35 cellular contexts compared by ENCODE assay signal in genomic region chr4:10599574-10599973, GRCh38.
DNase-seq lines count a peak whose midpoint lies in the region; ATAC-seq lines count a peak whose summit lies in the region.
"Had no signal": no experiment of that assay in that cellular context is flagged by ENCODE, and none has a peak within 500 bp of the region (broad histone marks: within the 10 kb centered on the region; RNA-seq: fewer than 3 reads in every experiment).

No MANE protein-coding gene starts in this region.

- no peaks in the 10 kb centered on the region for H3K9me3 Mint-ChIP-seq in activated CD4-positive, alpha-beta memory T cell treated with anti-CD3 and anti-CD28 coated beads, Interleukin-2, amount 10 ng/mL, durations not matched to agents 7 days and 5 days
- H3K9me3 Mint-ChIP-seq in activated CD4-positive, alpha-beta T cell treated with anti-CD3 and anti-CD28 coated beads, Interleukin-2, amount 10 ng/mL, durations not matched to agents 24 days and 14 days, result no peaks in the 10 kb centered on the region
- H3K9me3 Mint-ChIP-seq: activated naive CD4-positive, alpha-beta T cell treated with anti-CD3 and anti-CD28 coated beads for 36 hours; effector memory CD8-positive, alpha-beta T cell had no signal

- H3K9ac ChIP-seq in mesendoderm (ENCODE audit: low read length), result no peak overlapping the region
- H3K9ac ChIP-seq: BLaER1 had no signal

- H3K4ac ChIP-seq in mesendoderm (ENCODE audit: low read depth, low read length), result no peak overlapping the region

- no peak overlapping the region for H2BK5ac ChIP-seq in mesendoderm (ENCODE audit: low read length)

- no peaks in the 10 kb centered on the region for H3K79me1 ChIP-seq in mesendoderm (ENCODE audit: low read length)

- H3K23ac ChIP-seq in mesendoderm (ENCODE audit: low read length), result no peak overlapping the region

- no peaks in the 10 kb centered on the region for H3K36me3 ChIP-seq in mesendoderm (ENCODE audit: control insufficient read depth, insufficient read depth, low read length)
- H3K36me3 ChIP-seq: BLaER1, breast epithelium, colonic mucosa, heart left ventricle, ovary, Peyer's patch, upper lobe of right lung, WERI-Rb-1 had no signal

- no peaks in the 10 kb centered on the region for H3K36me3 Mint-ChIP-seq in activated CD4-positive, alpha-beta memory T cell treated with anti-CD3 and anti-CD28 coated beads, Interleukin-2, amount 10 ng/mL, durations not matched to agents 7 days and 5 days (ENCODE audit: low read depth)
- no peaks in the 10 kb centered on the region for H3K36me3 Mint-ChIP-seq in activated CD4-positive, alpha-beta T cell treated with anti-CD3 and anti-CD28 coated beads, Interleukin-2, amount 10 ng/mL, durations not matched to agents 24 days and 14 days (ENCODE audit: low read depth)
- H3K36me3 Mint-ChIP-seq: activated CD8-positive, alpha-beta memory T cell treated with anti-CD3 and anti-CD28 coated beads, Interleukin-2, amount 10 ng/mL, durations not matched to agents 7 days and 5 days had no signal

- no peak overlapping the region for H3K27ac Mint-ChIP-seq in activated CD4-positive, alpha-beta memory T cell treated with anti-CD3 and anti-CD28 coated beads, Interleukin-2, amount 10 ng/mL, durations not matched to agents 7 days and 5 days
- no peak overlapping the region for H3K27ac Mint-ChIP-seq in activated CD4-positive, alpha-beta T cell treated with anti-CD3 and anti-CD28 coated beads, Interleukin-2, amount 10 ng/mL, durations not matched to agents 24 days and 14 days
- H3K27ac Mint-ChIP-seq: activated CD8-positive, alpha-beta memory T cell treated with anti-CD3 and anti-CD28 coated beads, Interleukin-2, amount 10 ng/mL, durations not matched to agents 7 days and 5 days; activated naive CD4-positive, alpha-beta T cell treated with anti-CD3 and anti-CD28 coated beads for 36 hours; effector memory CD8-positive, alpha-beta T cell had no signal

- H3K79me2 ChIP-seq in mesendoderm (ENCODE audit: control insufficient read depth, insufficient read depth, low read length), result no peaks in the 10 kb centered on the region

- peak; percentile 51 for DNase-seq in amniotic epithelial cell (ENCODE audit: low read depth)
- DNase-seq in mesendoderm, result peak; percentile 85
- DNase-seq in activated CD4-positive, alpha-beta memory T cell treated with anti-CD3 and anti-CD28 coated beads, Interleukin-2, amount 10 ng/mL, durations not matched to agents 7 days and 5 days, result no peak
- DNase-seq in activated CD4-positive, alpha-beta T cell treated with anti-CD3 and anti-CD28 coated beads, Interleukin-2, amount 10 ng/mL, durations not matched to agents 24 days and 14 days, result no peak
- no peak for DNase-seq in activated CD4-positive, alpha-beta T cell treated with anti-CD3 and anti-CD28 coated beads for 4 hours
- DNase-seq: ACHN; activated CD4-positive, alpha-beta T cell treated with anti-CD3 and anti-CD28 coated beads, Interleukin-2, amount 50 U/mL, for 1 hour; activated CD8-positive, alpha-beta memory T cell treated with anti-CD3 and anti-CD28 coated beads, Interleukin-2, amount 10 ng/mL, durations not matched to agents 7 days and 5 days; activated naive CD4-positive, alpha-beta T cell treated with anti-CD3 and anti-CD28 coated beads for 36 hours; amniotic stem cell; Caco-2; colonic mucosa; effector memory CD8-positive, alpha-beta T cell; foreskin fibroblast; GF-D8; heart left ventricle; NCI-H1092 treated with DMSO at 0.1 percent for 48 hours; NCI-H187 treated with DMSO at 0.1 percent for 48 hours; NCI-H2171 treated with DMSO at 0.1 percent for 48 hours; NCI-H526 treated with DMSO at 0.1 percent for 48 hours; ovary; Peyer's patch; SIG-M5; stimulated activated CD4-positive, alpha-beta T cell treated with anti-CD3 and anti-CD28 coated beads, Interleukin-2, amount 100 ng/mL, for 24 hours; substantia nigra; T1000; upper lobe of right lung; WERI-Rb-1 had no signal

- ATAC-seq in GM18520 (IDR thresholded peaks at IDR 0.05; ENCODE audit: unreplicated experiment) (peak; percentile 70), HG02870 (IDR thresholded peaks at IDR 0.05; ENCODE audit: unreplicated experiment) (peak; percentile 50), GM19328 (IDR thresholded peaks at IDR 0.05; ENCODE audit: unreplicated experiment) (no peak)
- ATAC-seq: activated CD8-positive, alpha-beta memory T cell treated with anti-CD3 and anti-CD28 coated beads, Interleukin-2, amount 10 ng/mL, durations not matched to agents 7 days and 5 days; effector memory CD8-positive, alpha-beta T cell; esophagus mucosa; heart left ventricle; upper lobe of right lung had no signal

- H3K4me2 ChIP-seq in mesendoderm (ENCODE audit: low read length), result no peak overlapping the region
- H3K4me2 ChIP-seq: BLaER1 had no signal

- no peak overlapping the region for H3K56ac ChIP-seq in mesendoderm (ENCODE audit: low read length)

- H2BK120ac ChIP-seq in mesendoderm (ENCODE audit: low read depth, low read length), result no peak overlapping the region

- CTCF ChIA-PET in activated CD4-positive, alpha-beta memory T cell treated with anti-CD3 and anti-CD28 coated beads, Interleukin-2, amount 10 ng/mL, durations not matched to agents 7 days and 5 days (lab: Charles Lee), result no interaction called here

- H2AK5ac ChIP-seq in mesendoderm (ENCODE audit: low read length), result no peak overlapping the region

- WGBS in mesendoderm (ENCODE audit: extremely low coverage, insufficient coverage, low lambda C conversion rate), result no CpG with 5 or more reads among the region's 4 CpGs

- no peak overlapping the region for H3K27ac ChIP-seq in mesendoderm (ENCODE audit: low read depth, low read length)
- H3K27ac ChIP-seq: BLaER1, breast epithelium, colonic mucosa, heart left ventricle, ovary, Peyer's patch, upper lobe of right lung, WERI-Rb-1 had no signal

- no peak overlapping the region for H4K8ac ChIP-seq in mesendoderm (ENCODE audit: low read depth, low read length)

- H3K27me3 Mint-ChIP-seq in activated CD4-positive, alpha-beta memory T cell treated with anti-CD3 and anti-CD28 coated beads, Interleukin-2, amount 10 ng/mL, durations not matched to agents 7 days and 5 days, result peaks cover 5% of the 10 kb centered on the region
- no peaks in the 10 kb centered on the region for H3K27me3 Mint-ChIP-seq in activated CD4-positive, alpha-beta T cell treated with anti-CD3 and anti-CD28 coated beads, Interleukin-2, amount 10 ng/mL, durations not matched to agents 24 days and 14 days

- no peaks in the 10 kb centered on the region for H3K4me1 ChIP-seq in mesendoderm (ENCODE audit: control insufficient read depth, low read depth, low read length)
- H3K4me1 ChIP-seq: BLaER1, breast epithelium, Caco-2, colonic mucosa, heart left ventricle, Peyer's patch, upper lobe of right lung had no signal

- H3K18ac ChIP-seq in mesendoderm (ENCODE audit: low read length), result no peak overlapping the region

- no peaks in the 10 kb centered on the region for H3K4me1 Mint-ChIP-seq in activated CD4-positive, alpha-beta memory T cell treated with anti-CD3 and anti-CD28 coated beads, Interleukin-2, amount 10 ng/mL, durations not matched to agents 7 days and 5 days
- H3K4me1 Mint-ChIP-seq in activated CD4-positive, alpha-beta T cell treated with anti-CD3 and anti-CD28 coated beads, Interleukin-2, amount 10 ng/mL, durations not matched to agents 24 days and 14 days, result no peaks in the 10 kb centered on the region
- H3K4me1 Mint-ChIP-seq: activated CD8-positive, alpha-beta memory T cell treated with anti-CD3 and anti-CD28 coated beads, Interleukin-2, amount 10 ng/mL, durations not matched to agents 7 days and 5 days had no signal

- intact Hi-C loops in activated CD4-positive, alpha-beta T cell treated with anti-CD3 and anti-CD28 coated beads, Interleukin-2, amount 10 ng/mL, durations not matched to agents 24 days and 14 days (cut with micrococcal nuclease), result no loop called here

- no peak overlapping the region for H3K4me3 Mint-ChIP-seq in activated CD4-positive, alpha-beta memory T cell treated with anti-CD3 and anti-CD28 coated beads, Interleukin-2, amount 10 ng/mL, durations not matched to agents 7 days and 5 days
- no peak overlapping the region for H3K4me3 Mint-ChIP-seq in activated CD4-positive, alpha-beta T cell treated with anti-CD3 and anti-CD28 coated beads, Interleukin-2, amount 10 ng/mL, durations not matched to agents 24 days and 14 days
- H3K4me3 Mint-ChIP-seq: activated CD8-positive, alpha-beta memory T cell treated with anti-CD3 and anti-CD28 coated beads, Interleukin-2, amount 10 ng/mL, durations not matched to agents 7 days and 5 days; activated naive CD4-positive, alpha-beta T cell treated with anti-CD3 and anti-CD28 coated beads for 36 hours; effector memory CD8-positive, alpha-beta T cell had no signal

- no peak overlapping the region for H3K4me3 ChIP-seq in mesendoderm (ENCODE audit: low read length)
- H3K4me3 ChIP-seq: BLaER1, breast epithelium, colonic mucosa, heart left ventricle, lung, ovary, Peyer's patch, upper lobe of right lung had no signal

- POLR2A ChIA-PET in activated CD4-positive, alpha-beta memory T cell treated with anti-CD3 and anti-CD28 coated beads, Interleukin-2, amount 10 ng/mL, durations not matched to agents 7 days and 5 days (lab: Charles Lee), result no interaction called here

- no peak overlapping the region for H2BK15ac ChIP-seq in mesendoderm (replicated peaks; ENCODE audit: low read depth)

- no peaks in the 10 kb centered on the region for H3K27me3 ChIP-seq in mesendoderm (ENCODE audit: insufficient read depth, low read length, poor library complexity)
- H3K27me3 ChIP-seq: BLaER1, breast epithelium, colonic mucosa, heart left ventricle, ovary, Peyer's patch, upper lobe of right lung had no signal

- H4K5ac ChIP-seq in mesendoderm (ENCODE audit: low read length), result no peak overlapping the region

Comparison
In these comparisons a context has a peak if more than half of its experiments do, and no peak if none do; other contexts are left out.
1. DNase-seq: peak in amniotic epithelial cell (single experiment) and mesendoderm (single experiment); none in activated CD4-positive, alpha-beta memory T cell treated with anti-CD3 and anti-CD28 coated beads, Interleukin-2, amount 10 ng/mL, durations not matched to agents 7 days and 5 days (single experiment), activated CD4-positive, alpha-beta T cell treated with anti-CD3 and anti-CD28 coated beads, Interleukin-2, amount 10 ng/mL, durations not matched to agents 24 days and 14 days (single experiment) and activated CD4-positive, alpha-beta T cell treated with anti-CD3 and anti-CD28 coated beads for 4 hours (0 of 2).